1 cellular context compared by ENCODE assay signal in the genomic region with DNA sequence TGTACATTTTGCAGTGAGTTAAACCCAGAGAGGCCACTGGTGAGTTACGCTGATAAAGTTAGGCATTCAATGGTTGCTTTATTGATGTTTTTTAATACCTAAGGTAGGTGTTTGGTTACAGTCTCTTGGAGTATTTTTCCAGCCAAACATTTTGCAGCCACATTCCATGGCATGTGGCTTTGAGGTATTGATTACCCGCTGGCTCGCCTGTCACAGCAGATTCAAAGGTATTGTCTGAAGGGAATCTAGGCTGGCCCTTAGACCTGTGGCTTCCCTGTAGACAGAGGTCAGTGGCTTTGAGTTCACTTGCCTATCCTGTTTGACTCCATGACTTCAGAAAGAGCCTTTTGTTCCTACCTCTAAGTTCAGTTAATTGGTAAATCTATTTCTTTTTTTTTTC.
A peak's percentile ranks its signal among the peaks of the same experiment; 100 is the strongest.
TF ChIP-seq lines count a peak whose summit lies in the region.

No MANE protein-coding gene starts in this region.

TF ChIP-seq in HepG2, 621 proteins besides CTCF, POLR2A, EP300 and RAD21 (continued from another document and continues in another):
- TF ChIP-seq NONO (IDR thresholded peaks at IDR 0.05), result no peak
- no peak for TF ChIP-seq NONO (CRISPR knock-in tag; conservative IDR thresholded peaks at IDR 0.05)
- TF ChIP-seq KAT2B (IDR thresholded peaks at IDR 0.05; ENCODE audit: borderline replicate concordance, low read depth, low read length), result peak; percentile 60; the same call in 1 of the 2 replicates
- TF ChIP-seq ZKSCAN5 (CRISPR knock-in tag; IDR thresholded peaks at IDR 0.05), result no peak
- no peak for TF ChIP-seq GLI4 (CRISPR knock-in tag; IDR thresholded peaks at IDR 0.05; ENCODE audit: borderline replicate concordance)
- TF ChIP-seq RXRB (CRISPR knock-in tag; IDR thresholded peaks at IDR 0.05; ENCODE audit: borderline replicate concordance), result peak; percentile 91
- TF ChIP-seq HNF1A (IDR thresholded peaks at IDR 0.05; ENCODE audit: low read depth), result no peak
- TF ChIP-seq HNF1A (CRISPR knock-in tag; IDR thresholded peaks at IDR 0.05; ENCODE audit: borderline replicate concordance), result no peak; the same call in 1 of the 2 replicates
- peak; percentile 67 for TF ChIP-seq FOXA3 (CRISPR knock-in tag; IDR thresholded peaks at IDR 0.05)
- peak; percentile 91 for TF ChIP-seq GATAD2A (CRISPR knock-in tag; IDR thresholded peaks at IDR 0.05)
- TF ChIP-seq BRD4 (CRISPR knock-in tag; IDR thresholded peaks at IDR 0.05), result no peak
- no peak for TF ChIP-seq HMGXB4 (CRISPR knock-in tag; IDR thresholded peaks at IDR 0.05; ENCODE audit: borderline replicate concordance in 1 of 2, low read depth in 1 of 2)
- TF ChIP-seq, protein P1, sequence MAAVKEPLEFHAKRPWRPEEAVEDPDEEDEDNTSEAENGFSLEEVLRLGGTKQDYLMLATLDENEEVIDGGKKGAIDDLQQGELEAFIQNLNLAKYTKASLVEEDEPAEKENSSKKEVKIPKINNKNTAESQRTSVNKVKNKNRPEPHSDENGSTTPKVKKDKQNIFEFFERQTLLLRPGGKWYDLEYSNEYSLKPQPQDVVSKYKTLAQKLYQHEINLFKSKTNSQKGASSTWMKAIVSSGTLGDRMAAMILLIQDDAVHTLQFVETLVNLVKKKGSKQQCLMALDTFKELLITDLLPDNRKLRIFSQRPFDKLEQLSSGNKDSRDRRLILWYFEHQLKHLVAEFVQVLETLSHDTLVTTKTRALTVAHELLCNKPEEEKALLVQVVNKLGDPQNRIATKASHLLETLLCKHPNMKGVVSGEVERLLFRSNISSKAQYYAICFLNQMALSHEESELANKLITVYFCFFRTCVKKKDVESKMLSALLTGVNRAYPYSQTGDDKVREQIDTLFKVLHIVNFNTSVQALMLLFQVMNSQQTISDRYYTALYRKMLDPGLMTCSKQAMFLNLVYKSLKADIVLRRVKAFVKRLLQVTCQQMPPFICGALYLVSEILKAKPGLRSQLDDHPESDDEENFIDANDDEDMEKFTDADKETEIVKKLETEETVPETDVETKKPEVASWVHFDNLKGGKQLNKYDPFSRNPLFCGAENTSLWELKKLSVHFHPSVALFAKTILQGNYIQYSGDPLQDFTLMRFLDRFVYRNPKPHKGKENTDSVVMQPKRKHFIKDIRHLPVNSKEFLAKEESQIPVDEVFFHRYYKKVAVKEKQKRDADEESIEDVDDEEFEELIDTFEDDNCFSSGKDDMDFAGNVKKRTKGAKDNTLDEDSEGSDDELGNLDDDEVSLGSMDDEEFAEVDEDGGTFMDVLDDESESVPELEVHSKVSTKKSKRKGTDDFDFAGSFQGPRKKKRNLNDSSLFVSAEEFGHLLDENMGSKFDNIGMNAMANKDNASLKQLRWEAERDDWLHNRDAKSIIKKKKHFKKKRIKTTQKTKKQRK (IDR thresholded peaks at IDR 0.05; ENCODE audit: low read length), result no peak
- TF ChIP-seq ZNF317 (CRISPR knock-in tag; IDR thresholded peaks at IDR 0.05), result no peak
- no peak for TF ChIP-seq MAZ (IDR thresholded peaks at IDR 0.05; ENCODE audit: borderline replicate concordance, low read depth, low read length)
- 0 out of 2 replicates have a peak, but pooled peaks have one; percentile 15 for TF ChIP-seq MAZ (CRISPR knock-in tag; IDR thresholded peaks at IDR 0.05; ENCODE audit: low read depth)
- TF ChIP-seq WIZ (CRISPR knock-in tag; IDR thresholded peaks at IDR 0.05), result no peak
- no peak for TF ChIP-seq ZNF10 (CRISPR knock-in tag; IDR thresholded peaks at IDR 0.05; ENCODE audit: borderline replicate concordance, low read depth)
- no peak for TF ChIP-seq ZNF207 (IDR thresholded peaks at IDR 0.05; ENCODE audit: borderline replicate concordance)
- TF ChIP-seq, protein P2, sequence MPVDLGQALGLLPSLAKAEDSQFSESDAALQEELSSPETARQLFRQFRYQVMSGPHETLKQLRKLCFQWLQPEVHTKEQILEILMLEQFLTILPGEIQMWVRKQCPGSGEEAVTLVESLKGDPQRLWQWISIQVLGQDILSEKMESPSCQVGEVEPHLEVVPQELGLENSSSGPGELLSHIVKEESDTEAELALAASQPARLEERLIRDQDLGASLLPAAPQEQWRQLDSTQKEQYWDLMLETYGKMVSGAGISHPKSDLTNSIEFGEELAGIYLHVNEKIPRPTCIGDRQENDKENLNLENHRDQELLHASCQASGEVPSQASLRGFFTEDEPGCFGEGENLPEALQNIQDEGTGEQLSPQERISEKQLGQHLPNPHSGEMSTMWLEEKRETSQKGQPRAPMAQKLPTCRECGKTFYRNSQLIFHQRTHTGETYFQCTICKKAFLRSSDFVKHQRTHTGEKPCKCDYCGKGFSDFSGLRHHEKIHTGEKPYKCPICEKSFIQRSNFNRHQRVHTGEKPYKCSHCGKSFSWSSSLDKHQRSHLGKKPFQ (CRISPR knock-in tag; IDR thresholded peaks at IDR 0.05; ENCODE audit: insufficient replicate concordance), result no peak
- TF ChIP-seq PBX2 (CRISPR knock-in tag; IDR thresholded peaks at IDR 0.05), result no peak
- TF ChIP-seq, protein P3, sequence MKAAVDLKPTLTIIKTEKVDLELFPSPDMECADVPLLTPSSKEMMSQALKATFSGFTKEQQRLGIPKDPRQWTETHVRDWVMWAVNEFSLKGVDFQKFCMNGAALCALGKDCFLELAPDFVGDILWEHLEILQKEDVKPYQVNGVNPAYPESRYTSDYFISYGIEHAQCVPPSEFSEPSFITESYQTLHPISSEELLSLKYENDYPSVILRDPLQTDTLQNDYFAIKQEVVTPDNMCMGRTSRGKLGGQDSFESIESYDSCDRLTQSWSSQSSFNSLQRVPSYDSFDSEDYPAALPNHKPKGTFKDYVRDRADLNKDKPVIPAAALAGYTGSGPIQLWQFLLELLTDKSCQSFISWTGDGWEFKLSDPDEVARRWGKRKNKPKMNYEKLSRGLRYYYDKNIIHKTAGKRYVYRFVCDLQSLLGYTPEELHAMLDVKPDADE (CRISPR knock-in tag; IDR thresholded peaks at IDR 0.05), result no peak
- no peak for TF ChIP-seq TSC22D2 (CRISPR knock-in tag; IDR thresholded peaks at IDR 0.05; ENCODE audit: borderline replicate concordance)
- TF ChIP-seq SNAPC4 (CRISPR knock-in tag; IDR thresholded peaks at IDR 0.05), result no peak
- TF ChIP-seq ZNF205 (CRISPR knock-in tag; IDR thresholded peaks at IDR 0.05), result no peak
- TF ChIP-seq, protein P4, sequence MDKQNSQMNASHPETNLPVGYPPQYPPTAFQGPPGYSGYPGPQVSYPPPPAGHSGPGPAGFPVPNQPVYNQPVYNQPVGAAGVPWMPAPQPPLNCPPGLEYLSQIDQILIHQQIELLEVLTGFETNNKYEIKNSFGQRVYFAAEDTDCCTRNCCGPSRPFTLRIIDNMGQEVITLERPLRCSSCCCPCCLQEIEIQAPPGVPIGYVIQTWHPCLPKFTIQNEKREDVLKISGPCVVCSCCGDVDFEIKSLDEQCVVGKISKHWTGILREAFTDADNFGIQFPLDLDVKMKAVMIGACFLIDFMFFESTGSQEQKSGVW (CRISPR knock-in tag; IDR thresholded peaks at IDR 0.05; ENCODE audit: borderline replicate concordance), result no peak
- no peak for TF ChIP-seq CHCHD3 (CRISPR knock-in tag; IDR thresholded peaks at IDR 0.05)
- TF ChIP-seq ATF2 (CRISPR knock-in tag; IDR thresholded peaks at IDR 0.05), result no peak
- no peak for TF ChIP-seq ZNF296 (CRISPR knock-in tag; conservative IDR thresholded peaks at IDR 0.05)
- no peak for TF ChIP-seq IKZF4 (CRISPR knock-in tag; IDR thresholded peaks at IDR 0.05; ENCODE audit: borderline replicate concordance, low read depth, not compliant biosample characterization)
- TF ChIP-seq PBX3 (CRISPR knock-in tag; IDR thresholded peaks at IDR 0.05; ENCODE audit: borderline replicate concordance), result no peak
- TF ChIP-seq ZNF510 (CRISPR knock-in tag; IDR thresholded peaks at IDR 0.05; ENCODE audit: low read depth), result no peak
